Comparison of ENCODE assay signal across 8 cellular contexts in genomic region chr12:27940756-27941402, GRCh38. TPM values are rescaled to one million over a fixed set of nuclear protein-coding genes. Genes with fewer than 3 reads are reported as not detected.
DNase-seq lines count a peak whose midpoint lies in the region; ATAC-seq, FAIRE-seq and TF ChIP-seq lines count a peak whose summit lies in the region.

No MANE protein-coding gene starts in this region.

- TF ChIP-seq EP300 in suprapubic skin (IDR thresholded peaks at IDR 0.05), result no peak

- H3K36me3 ChIP-seq in suprapubic skin, result no peaks in the 10 kb centered on the region

- H3K4me1 ChIP-seq in suprapubic skin, result no peaks in the 10 kb centered on the region

- peaks cover 5% of the 10 kb centered on the region for H3K4me1 Mint-ChIP-seq in activated T-cell treated with anti-CD3 and anti-CD28 coated beads, Interleukin-2, amount 50 U/mL, for 72 hours (ENCODE audit: low read depth)

- H3K4me3 ChIP-seq in fibroblast of the aortic adventitia (ENCODE audit: low read depth, low read length), result no peak overlapping the region
- H3K4me3 ChIP-seq in suprapubic skin, result no peak overlapping the region

- no peak overlapping the region for H3K27ac Mint-ChIP-seq in activated T-cell treated with anti-CD3 and anti-CD28 coated beads, Interleukin-2, amount 50 U/mL, for 72 hours

- no peak for TF ChIP-seq POLR2A in suprapubic skin (IDR thresholded peaks at IDR 0.05)

- peak; percentile 80 for ATAC-seq in GM21717 (IDR thresholded peaks at IDR 0.05; ENCODE audit: unreplicated experiment)
- ATAC-seq in activated T-cell treated with anti-CD3 and anti-CD28 coated beads, Interleukin-2, amount 50 U/mL, for 72 hours (replicated peaks in 1 of 2), result peak; percentile 58 to 82

- no peaks in the 10 kb centered on the region for H3K27me3 ChIP-seq in suprapubic skin

- H3K9me3 ChIP-seq in suprapubic skin, result no peaks in the 10 kb centered on the region

- no peak overlapping the region for H3K4me3 Mint-ChIP-seq in activated T-cell treated with anti-CD3 and anti-CD28 coated beads, Interleukin-2, amount 50 U/mL, for 72 hours

- DNase-seq in DMS53 treated with DMSO at 0.1 percent for 48 hours (lab: John Stamatoyannopoulos, UW; ENCODE audit: unreplicated experiment), result peak; percentile 89
- peak; percentile 87 for DNase-seq in KBM-7
- DNase-seq in RCC 7860 (ENCODE audit: low spot score), result peak; percentile 56
- peak; percentile 66 to 71 for DNase-seq in activated T-cell treated with anti-CD3 and anti-CD28 coated beads, Interleukin-2, amount 50 U/mL, for 72 hours
- DNase-seq in fibroblast of the aortic adventitia (ENCODE audit: low read depth), result peak; percentile 88
- peak in 29 of 56 donors; percentile 1 to 77 (median 12) for DNase-seq in nucleus accumbens (lab: John Stamatoyannopoulos, UW)
- DNase-seq in suprapubic skin (ENCODE audit: low spot score in 2 of 2), result peak; percentile 69 to 82

- H3K27me3 Mint-ChIP-seq in activated T-cell treated with anti-CD3 and anti-CD28 coated beads, Interleukin-2, amount 50 U/mL, for 72 hours (ENCODE audit: low read depth), result peaks cover 28% of the 10 kb centered on the region

- peak; percentile 71 for FAIRE-seq in RCC 7860 (lab: Jason Lieb, UNC)

- TF ChIP-seq CTCF in fibroblast of the aortic adventitia (IDR thresholded peaks at IDR 0.05; ENCODE audit: insufficient read depth, low read length) (peak; percentile 87), suprapubic skin (IDR thresholded peaks at IDR 0.05) (peak; percentile 53 to 72)

- no peaks in the 10 kb centered on the region for H3K36me3 Mint-ChIP-seq in activated T-cell treated with anti-CD3 and anti-CD28 coated beads, Interleukin-2, amount 50 U/mL, for 72 hours (ENCODE audit: insufficient read depth in 2 of 2)

- WGBS in suprapubic skin, result 34% methylated on average over 4 of the region's 4 CpGs

- in situ Hi-C loops in KBM-7 (cut with MboI; ENCODE audit: low pct_unique_long_range_greater_than_20kb, low sequenced_read_pairs), result no loop called here

- no peak overlapping the region for H3K27ac ChIP-seq in suprapubic skin

- no peaks in the 10 kb centered on the region for H3K9me3 Mint-ChIP-seq in activated T-cell treated with anti-CD3 and anti-CD28 coated beads, Interleukin-2, amount 50 U/mL, for 72 hours

RNA-seq across cellular contexts. Expression of gene PTHLH, which starts 31.7 kb away (rescaled TPM):
- not detected for total RNA-seq in activated T-cell treated with anti-CD3 and anti-CD28 coated beads, Interleukin-2, amount 50 U/mL, for 72 hours
- total RNA-seq in fibroblast of the aortic adventitia (ENCODE audit: low replicate concordance), result 1.6 and 4.3 TPM in 2 replicates
- 1 to 10 TPM in 2 of 4 donors, not detected in 2; 1.1 to 2.0 TPM for total RNA-seq in suprapubic skin

Comparison
In these comparisons a context has a peak if more than half of its experiments do, and no peak if none do; other contexts are left out.
1. DNase-seq: peak in every context shown above with its lines; median percentile 89 in DMS53 treated with DMSO at 0.1 percent for 48 hours; 88 in fibroblast of the aortic adventitia; 87 in KBM-7; 76 in suprapubic skin; 68 in activated T-cell treated with anti-CD3 and anti-CD28 coated beads, Interleukin-2, amount 50 U/mL, for 72 hours; 56 in RCC 7860; 12 in nucleus accumbens.